In genomic region chr14:70186826-70187483, GRCh38 we compare ENCODE assay signal across 9 cellular contexts. TPM values are rescaled to one million over a fixed set of nuclear protein-coding genes. Genes with fewer than 3 reads are reported as not detected.
A peak's percentile ranks its signal among the peaks of the same experiment; 100 is the strongest.
DNase-seq lines count a peak whose midpoint lies in the region; ATAC-seq and TF ChIP-seq lines count a peak whose summit lies in the region.
"Had no signal": no experiment of that assay in that cellular context is flagged by ENCODE, and none has a peak within 500 bp of the region (broad histone marks: within the 10 kb centered on the region; RNA-seq: fewer than 3 reads in every experiment).

No MANE protein-coding gene starts in this region.

- peak overlapping the region; percentile 67 for H3K4me3 ChIP-seq in HUES48 (ENCODE audit: low read depth, low read length)
- peak overlapping the region; percentile 37 for H3K4me3 ChIP-seq in astrocyte of the spinal cord (ENCODE audit: low read depth, low read length)

- peaks cover 77% of the 10 kb centered on the region for H3K27me3 ChIP-seq in HUES48 (ENCODE audit: control insufficient read depth, insufficient read depth, low read length)

- H3K4me1 ChIP-seq in HUES48 (ENCODE audit: control insufficient read depth, insufficient read depth, low read length), result peaks cover 11% of the 10 kb centered on the region

- H3K9ac ChIP-seq in HUES48 (ENCODE audit: low read depth, low read length), result no peak overlapping the region

- H3K9me3 ChIP-seq in HUES48 (ENCODE audit: control insufficient read depth, insufficient read depth, low read length), result no peaks in the 10 kb centered on the region
- H3K9me3 ChIP-seq: neutrophil had no signal

- DNase-seq in DMS53 (lab: John Stamatoyannopoulos, UW), result peak; percentile 88
- peak; percentile 2 for DNase-seq in astrocyte of the spinal cord (ENCODE audit: low read depth, low spot score)
- peak; percentile 3 to 25 for DNase-seq in lung microvascular endothelial cell (ENCODE audit: low read depth in 2 of 2)
- no peak for DNase-seq in Kasumi-1 (lab: John Stamatoyannopoulos, UW)

- ATAC-seq in HG02642 (IDR thresholded peaks at IDR 0.05; ENCODE audit: poor library complexity, unreplicated experiment) (no peak), HG03045 (IDR thresholded peaks at IDR 0.05; ENCODE audit: unreplicated experiment) (no peak), HG03565 (IDR thresholded peaks at IDR 0.05; ENCODE audit: unreplicated experiment) (no peak)

- TF ChIP-seq CTCF in astrocyte of the spinal cord (IDR thresholded peaks at IDR 0.05; ENCODE audit: low read depth, low read length), result no peak

- in situ Hi-C loops in astrocyte of the spinal cord (cut with HindIII; ENCODE audit: low sequenced_read_pairs), result no loop called here

- no peaks in the 10 kb centered on the region for H3K36me3 ChIP-seq in HUES48 (ENCODE audit: control insufficient read depth, insufficient read depth, low read length)
- H3K36me3 ChIP-seq: neutrophil had no signal

- no peak overlapping the region for H3K27ac ChIP-seq in HUES48 (ENCODE audit: low read depth, low read length)
- H3K27ac ChIP-seq: neutrophil had no signal

RNA-seq across cellular contexts. Expression of gene SLC8A3, which starts 1.8 kb away (rescaled TPM):
- 0.22 and 0.60 TPM in 2 replicates for total RNA-seq in lung microvascular endothelial cell

Comparison
In these comparisons a context has a peak if more than half of its experiments do, and no peak if none do; other contexts are left out.
1. DNase-seq: peak in DMS53 (single experiment), astrocyte of the spinal cord (single experiment) and lung microvascular endothelial cell (2 of 2); none in Kasumi-1 (0 of 2).